16 cellular contexts compared by ENCODE assay signal in genomic region chr3:45119824-45120614, GRCh38. TPM values are rescaled to one million over a fixed set of nuclear protein-coding genes. Genes with fewer than 3 reads are reported as not detected.
A peak's percentile ranks its signal among the peaks of the same experiment; 100 is the strongest.
DNase-seq lines count a peak whose midpoint lies in the region; ATAC-seq and TF ChIP-seq lines count a peak whose summit lies in the region.
"Had no signal": no experiment of that assay in that cellular context is flagged by ENCODE, and none has a peak within 500 bp of the region (broad histone marks: within the 10 kb centered on the region; RNA-seq: fewer than 3 reads in every experiment).

No MANE protein-coding gene starts in this region.

- no peak for ATAC-seq in SK-N-SH treated with all-trans-retinoic acid at 6 μM for 48 hours
- peak; percentile 48 for ATAC-seq in PC-3
- ATAC-seq: A549, lower lobe of right lung had no signal

- intact Hi-C loops in PC-3 (cut with micrococcal nuclease) (no loop called here), esophagus squamous epithelium (cut with DNase I) (no loop called here), prostate gland (cut with DNase I) (no loop called here)

- H3K9me3 ChIP-seq in SK-N-SH = no peaks in the 10 kb centered on the region
- no peaks in the 10 kb centered on the region for H3K9me3 ChIP-seq in PC-3 (ENCODE audit: low read length)
- H3K9me3 ChIP-seq in esophagus squamous epithelium = no peaks in the 10 kb centered on the region
- H3K9me3 ChIP-seq in prostate gland = no peaks in the 10 kb centered on the region
- H3K9me3 ChIP-seq: A549, lower lobe of right lung, neutrophil, SJSA1, suprapubic skin had no signal

- H3K36me3 ChIP-seq in SK-N-SH (replicated peaks in 1 of 2; ENCODE audit: control insufficient read depth in 1 of 2, insufficient read depth in 2 of 2, low read length in 1 of 2) (no peaks in the 10 kb centered on the region), PC-3 (ENCODE audit: low read depth, low read length) (peaks cover 50% of the 10 kb centered on the region), esophagus squamous epithelium (peaks cover 0 to 36% (median 0%) of the 10 kb centered on the region in 3 donors), prostate gland (no peaks in the 10 kb centered on the region)
- H3K36me3 ChIP-seq: lower lobe of right lung, neutrophil, SJSA1, suprapubic skin had no signal

- TF ChIP-seq RAD21 in SK-N-SH (IDR thresholded peaks at IDR 0.05; ENCODE audit: low read length) = no peak

- POLR2A ChIA-PET in SK-N-SH (lab: Yijun Ruan, JAX) = no interaction called here
- POLR2A ChIA-PET in PC-3 (lab: Charles Lee; ENCODE audit: unreplicated experiment) = interaction anchor here (0.6 to 1.5 kb wide), 3 partner anchors 28 to 489 kb away, joined by 4 to 8 read pairs (median 4); no protein-coding TSS in a partner anchor

- H3K4me2 ChIP-seq in SK-N-SH (no peak overlapping the region), PC-3 (ENCODE audit: low read length) (peak overlapping the region; percentile 43)
- H3K4me2 ChIP-seq: A549 had no signal

- no peak for TF ChIP-seq EP300 in SK-N-SH (IDR thresholded peaks at IDR 0.05; ENCODE audit: borderline replicate concordance in 1 of 2, low read depth in 1 of 2, low read length in 1 of 2)

- no peaks in the 10 kb centered on the region for H3K9me2 ChIP-seq in SK-N-SH
- no peaks in the 10 kb centered on the region for H3K9me2 ChIP-seq in PC-3 (replicated peaks; ENCODE audit: low read length)

- CTCF ChIA-PET in SK-N-SH (lab: Yijun Ruan, JAX) (interaction anchor here (0.6 to 3.9 kb wide), 5 partner anchors 14 to 130 kb away, joined by 3 to 21 read pairs (median 4); no protein-coding TSS in a partner anchor), PC-3 (lab: Charles Lee) (interaction anchor here (0.6 kb wide), 1 partner anchor 83 kb away, joined by 3 read pairs; no protein-coding TSS in a partner anchor)

- H3K9ac ChIP-seq in SK-N-SH (no peak overlapping the region), PC-3 (ENCODE audit: low read length) (peak overlapping the region; percentile 62)

- TF ChIP-seq CTCF in SK-N-SH (IDR thresholded peaks at IDR 0.05) (no peak), PC-3 (conservative IDR thresholded peaks at IDR 0.05; ENCODE audit: low read depth, low read length) (no peak), esophagus squamous epithelium (IDR thresholded peaks at IDR 0.05) (no peak), prostate gland (IDR thresholded peaks at IDR 0.05) (no peak)

- no peak for DNase-seq in SK-N-SH
- DNase-seq in PC-3 = peak; percentile 99
- DNase-seq in esophagus squamous epithelium (lab: John Stamatoyannopoulos, UW) = no peak
- peak; percentile 78 for DNase-seq in renal cortical epithelial cell (ENCODE audit: low read depth)
- no peak for DNase-seq in epidermal melanocyte (ENCODE audit: insufficient read length, low spot score)
- no peak for DNase-seq in NCI-H187 treated with DMSO at 0.1 percent for 48 hours (lab: John Stamatoyannopoulos, UW)
- DNase-seq in prostate gland (ENCODE audit: low spot score) = no peak
- DNase-seq: lower lobe of right lung; NCI-H1417 treated with DMSO at 0.1 percent for 48 hours; NCI-H526 treated with DMSO at 0.1 percent for 48 hours; stimulated activated CD4-positive, alpha-beta T cell treated with anti-CD3 and anti-CD28 coated beads, Interleukin-12 subunit alpha, Interleukin-12 subunit beta, amount 100 ng/mL, for 4 hours had no signal

- H4K20me1 ChIP-seq in SK-N-SH (ENCODE audit: insufficient read depth) (no peaks in the 10 kb centered on the region), PC-3 (ENCODE audit: low read length) (no peaks in the 10 kb centered on the region)

- H3K79me2 ChIP-seq in SK-N-SH (ENCODE audit: insufficient read depth) = no peaks in the 10 kb centered on the region
- peaks cover 73% of the 10 kb centered on the region for H3K79me2 ChIP-seq in PC-3 (ENCODE audit: low read length)

- 88% methylated on average over 4 of the region's 4 CpGs for WGBS in SK-N-SH (ENCODE audit: low lambda C conversion rate)
- 36 to 58% methylated on average over 4 of the region's 4 CpGs for WGBS in esophagus squamous epithelium, 2 donors
- 80% methylated on average over 4 of the region's 4 CpGs for WGBS in prostate gland

- no TSS peak for BruUV-seq in PC-3 (replicated peaks; lab: Mats Ljungman, UMichigan)

- H3K27me3 ChIP-seq in SK-N-SH (ENCODE audit: insufficient read depth) (no peaks in the 10 kb centered on the region), PC-3 (ENCODE audit: low read length) (no peaks in the 10 kb centered on the region), esophagus squamous epithelium (no peaks in the 10 kb centered on the region), prostate gland (replicated peaks; ENCODE audit: insufficient read depth) (no peaks in the 10 kb centered on the region)
- H3K27me3 ChIP-seq: SJSA1, suprapubic skin had no signal

- H3F3A ChIP-seq in SK-N-SH (replicated peaks; ENCODE audit: insufficient read depth) (peaks cover 28% of the 10 kb centered on the region), PC-3 (ENCODE audit: low read length, unreplicated experiment) (peaks cover 35% of the 10 kb centered on the region)

- H3K4me1 ChIP-seq in SK-N-SH (ENCODE audit: control insufficient read depth in 1 of 2, insufficient read depth in 2 of 2, low read depth in 1 of 2, low read length in 1 of 2) (peaks cover 23% of the 10 kb centered on the region in 2 experiments), PC-3 (ENCODE audit: insufficient read depth, low read length) (peaks cover 66% of the 10 kb centered on the region), esophagus squamous epithelium (peaks cover 7 to 75% (median 25%) of the 10 kb centered on the region in 3 donors), prostate gland (replicated peaks) (no peaks in the 10 kb centered on the region)

- H3K27ac ChIP-seq in SK-N-SH (ENCODE audit: low read depth in 2 of 2, low read length in 1 of 2) (no peak overlapping the region), PC-3 (ENCODE audit: low read length) (peak overlapping the region; percentile 100), esophagus squamous epithelium (peak overlapping the region; percentile 64 to 86 (median 78)), prostate gland (no peak overlapping the region)
- H3K27ac ChIP-seq: lower lobe of right lung, neutrophil, SJSA1, suprapubic skin had no signal

- H3K4me3 ChIP-seq in SK-N-SH (ENCODE audit: low read depth in 2 of 2, low read length in 1 of 2) = no peak overlapping the region
- 0 out of 2 replicates have a peak overlapping the region, but pooled peaks have one; percentile 5 for H3K4me3 ChIP-seq in PC-3 (ENCODE audit: low read length)
- no peak overlapping the region for H3K4me3 ChIP-seq in esophagus squamous epithelium
- no peak overlapping the region for H3K4me3 ChIP-seq in prostate gland
- H3K4me3 ChIP-seq: A549, lower lobe of right lung, SJSA1, suprapubic skin had no signal

- no peak for TF ChIP-seq POLR2A in esophagus squamous epithelium (IDR thresholded peaks at IDR 0.05)
- no peak for TF ChIP-seq POLR2A in prostate gland (IDR thresholded peaks at IDR 0.05)

- no peak overlapping the region for H2AFZ ChIP-seq in SK-N-SH (ENCODE audit: low read depth)
- H2AFZ ChIP-seq in PC-3 (ENCODE audit: low read length) = no peak overlapping the region

TF ChIP-seq in SK-N-SH, 30 proteins besides CTCF, POLR2A, EP300 and RAD21:
- no peak for TF ChIP-seq YY1 (IDR thresholded peaks at IDR 0.05; ENCODE audit: low read depth)
- peak; percentile 31; the same call in 1 of the 2 replicates for TF ChIP-seq FOSL2 (IDR thresholded peaks at IDR 0.05; ENCODE audit: borderline replicate concordance, low read depth)
- TF ChIP-seq IRF3 (IDR thresholded peaks at IDR 0.05; ENCODE audit: low read depth, low read length) = no peak
- no peak for TF ChIP-seq POLR2AphosphoS5 (IDR thresholded peaks at IDR 0.05; ENCODE audit: low read depth, low read length)

TF ChIP-seq in SK-N-SH treated with all-trans-retinoic acid at 6 μM for 48 hours, 23 proteins besides CTCF, POLR2A, EP300 and RAD21 (continues in another document):
- TF ChIP-seq ARNTL (CRISPR knock-in tag; IDR thresholded peaks at IDR 0.05; ENCODE audit: borderline replicate concordance, low read depth) = no peak
- no peak for TF ChIP-seq SNAI2 (CRISPR knock-in tag; IDR thresholded peaks at IDR 0.05)
- no peak for TF ChIP-seq GLIS3 (CRISPR knock-in tag; IDR thresholded peaks at IDR 0.05)
- TF ChIP-seq BACH2 (CRISPR knock-in tag; IDR thresholded peaks at IDR 0.05; ENCODE audit: borderline replicate concordance) = no peak
- no peak for TF ChIP-seq TOX (CRISPR knock-in tag; IDR thresholded peaks at IDR 0.05; ENCODE audit: borderline replicate concordance)
- no peak for TF ChIP-seq ZFP30 (CRISPR knock-in tag; IDR thresholded peaks at IDR 0.05)
- TF ChIP-seq PATZ1 (CRISPR knock-in tag; IDR thresholded peaks at IDR 0.05; ENCODE audit: borderline replicate concordance) = no peak
- TF ChIP-seq ZNF70 (CRISPR knock-in tag; IDR thresholded peaks at IDR 0.05) = no peak

RNA-seq across cellular contexts. Expression of gene CDCP1, which starts 26.2 kb away (rescaled TPM):
- 2.7 and 3.6 TPM in 2 replicates for polyA plus RNA-seq in SK-N-SH (2012; rRNA removed)
- polyA plus RNA-seq in SK-N-SH (2012; cell fraction: cytosol; rRNA removed) = 2.2 and 2.9 TPM in 2 replicates
- 2.1 and 2.8 TPM in 2 replicates for polyA plus RNA-seq in SK-N-SH (2012; cell fraction: nucleus; rRNA removed)
- total RNA-seq in PC-3 (2014; rRNA removed) (120 and 124 TPM in 2 replicates), esophagus squamous epithelium (10 to 100 TPM; 35.7 to 95.4 (median 54.6) TPM), renal cortical epithelial cell (55.7 and 58.9 TPM in 2 replicates), prostate gland (10 to 100 TPM; 14.3 to 21.5 TPM)

Comparison
In these comparisons a context has a peak if more than half of its experiments do, and no peak if none do; other contexts are left out.
1. DNase-seq: peak in PC-3 (single experiment) and renal cortical epithelial cell (single experiment); none in SK-N-SH (single experiment), esophagus squamous epithelium (single experiment), epidermal melanocyte (single experiment), NCI-H187 treated with DMSO at 0.1 percent for 48 hours (single experiment) and prostate gland (single experiment).
2. H3K27ac ChIP-seq: peak in PC-3 (single experiment) and esophagus squamous epithelium (4 of 4); none in SK-N-SH (0 of 2) and prostate gland (0 of 2).